ENCODE assay signal across 24 cellular contexts in the genomic region with DNA sequence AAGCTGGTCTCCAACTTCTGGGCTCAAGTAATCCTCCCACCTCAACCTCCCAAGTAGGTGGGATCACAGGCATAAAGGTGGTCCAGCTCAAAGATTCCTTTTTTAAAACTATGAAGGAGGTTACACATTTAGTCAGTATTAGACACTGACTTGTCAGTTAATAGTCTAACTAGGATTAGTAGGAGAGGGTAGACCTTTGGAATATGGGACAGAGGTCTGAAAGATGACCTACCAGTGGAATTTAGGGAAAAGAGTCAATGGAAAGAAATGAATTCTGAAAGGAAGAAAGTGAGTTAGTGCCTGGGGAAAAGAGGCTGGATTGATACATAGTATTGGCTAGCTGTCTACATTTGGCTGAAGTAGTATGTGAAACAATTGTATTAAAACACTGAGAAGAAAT.
DNase-seq lines count a peak whose midpoint lies in the region; ATAC-seq, FAIRE-seq and TF ChIP-seq lines count a peak whose summit lies in the region.
"Had no signal": no experiment of that assay in that cellular context is flagged by ENCODE, and none has a peak within 500 bp of the region (broad histone marks: within the 10 kb centered on the region; RNA-seq: fewer than 3 reads in every experiment).

No MANE protein-coding gene starts in this region.

- no peak for TF ChIP-seq POLR2A in HepG2 (IDR thresholded peaks at IDR 0.05; ENCODE audit: insufficient read depth in 1 of 2, low read depth in 2 of 2, low read length in 2 of 2)

- no peak for TF ChIP-seq RAD21 in HepG2 (CRISPR knock-in tag; IDR thresholded peaks at IDR 0.05)

- H2AFZ ChIP-seq in HepG2 (ENCODE audit: low read length) (no peak overlapping the region), mesenchymal stem cell (ENCODE audit: low read depth, low read length) (no peak overlapping the region)
- H2AFZ ChIP-seq: GM23338 had no signal

- H2BK15ac ChIP-seq in mesenchymal stem cell (ENCODE audit: low read depth, poor library complexity, severe bottlenecking), result no peak overlapping the region

- BruUV-seq in HepG2 (replicated peaks; lab: Mats Ljungman, UMichigan), result no TSS peak

- H3K4me2 ChIP-seq in HepG2 (ENCODE audit: low read depth, low read length) (peak overlapping the region; percentile 32; the same call in 1 of the 2 replicates), mesenchymal stem cell (ENCODE audit: low read length, poor library complexity, severe bottlenecking) (no peak overlapping the region)
- H3K4me2 ChIP-seq: A549; BLaER1 treated with 17β-estradiol and CSF1 and Interleukin-3, amounts not matched to agents 10 nM and 100 nM; GM23338 had no signal

- no peak overlapping the region for H4K8ac ChIP-seq in mesenchymal stem cell (ENCODE audit: low read length)

- H3K9ac ChIP-seq in kidney (ENCODE audit: low read length in 2 of 2) (no peak overlapping the region), HepG2 (ENCODE audit: insufficient read depth, low read depth, low read length) (no peak overlapping the region), mesenchymal stem cell (ENCODE audit: low read length) (no peak overlapping the region)
- H3K9ac ChIP-seq: BLaER1 treated with 17β-estradiol and CSF1 and Interleukin-3, amounts not matched to agents 10 nM and 100 nM had no signal

- H3K36me3 ChIP-seq in kidney (ENCODE audit: control insufficient read depth in 1 of 2, insufficient read depth in 2 of 2, low read length in 2 of 2), result no peaks in the 10 kb centered on the region
- H3K36me3 ChIP-seq in HepG2 (replicated peaks in 1 of 2; ENCODE audit: control insufficient read depth in 1 of 2, insufficient read depth in 2 of 2, low read length in 2 of 2), result no peaks in the 10 kb centered on the region
- no peaks in the 10 kb centered on the region for H3K36me3 ChIP-seq in mesenchymal stem cell (ENCODE audit: control insufficient read depth in 1 of 2, insufficient read depth in 2 of 2, low read depth in 1 of 2, low read length in 2 of 2)
- H3K36me3 ChIP-seq: BE2C; BLaER1 treated with 17β-estradiol and CSF1 and Interleukin-3, amounts not matched to agents 10 nM and 100 nM had no signal

- no peaks in the 10 kb centered on the region for H3K79me2 ChIP-seq in HepG2 (ENCODE audit: insufficient read depth, low read length)

- H3K36me3 Mint-ChIP-seq in activated T-helper 1 cell treated with anti-CD3 and anti-CD28 coated beads, Interleukin-12 subunit alpha, Interleukin-12 subunit beta, Interleukin-2, Interleukin-4 antibody, amounts not matched to agents 30 ng/mL and 10 ng/mL and 1 ng/mL, durations not matched to agents 14 hours and 24 hours and 36 hours (ENCODE audit: low read depth), result no peaks in the 10 kb centered on the region
- H3K36me3 Mint-ChIP-seq: CD14-positive monocyte; CD8-positive, alpha-beta memory T cell had no signal

- no peaks in the 10 kb centered on the region for H3K4me1 Mint-ChIP-seq in activated T-helper 1 cell treated with anti-CD3 and anti-CD28 coated beads, Interleukin-12 subunit alpha, Interleukin-12 subunit beta, Interleukin-2, Interleukin-4 antibody, amounts not matched to agents 30 ng/mL and 10 ng/mL and 1 ng/mL, durations not matched to agents 14 hours and 24 hours and 36 hours (ENCODE audit: low read depth)
- H3K4me1 Mint-ChIP-seq: CD14-positive monocyte; CD8-positive, alpha-beta memory T cell had no signal

- FAIRE-seq in kidney (lab: Jason Lieb, UNC) (no peak), HepG2 (lab: Jason Lieb, UNC) (no peak)
- FAIRE-seq: A549, D721Med, GM12878, GM19239 had no signal

- in situ Hi-C loops in HepG2 (cut with HindIII; ENCODE audit: extremely low pct_ligation_motif_present, low pct_unique_long_range_greater_than_20kb), result no loop called here

- H3K4me1 ChIP-seq in kidney (ENCODE audit: control insufficient read depth in 1 of 2, insufficient read depth in 1 of 2, low read depth in 1 of 2, low read length in 2 of 2), result peaks cover 0 to 9% of the 10 kb centered on the region in 2 donors
- H3K4me1 ChIP-seq in HepG2 (ENCODE audit: insufficient read depth, low read length), result peaks cover 36% of the 10 kb centered on the region
- peaks cover 4% of the 10 kb centered on the region for H3K4me1 ChIP-seq in mesenchymal stem cell (ENCODE audit: control insufficient read depth, insufficient read depth, low read depth, low read length)
- H3K4me1 ChIP-seq: A549 had no signal

- no peak overlapping the region for H3K27ac Mint-ChIP-seq in activated T-helper 1 cell treated with anti-CD3 and anti-CD28 coated beads, Interleukin-12 subunit alpha, Interleukin-12 subunit beta, Interleukin-2, Interleukin-4 antibody, amounts not matched to agents 30 ng/mL and 10 ng/mL and 1 ng/mL, durations not matched to agents 14 hours and 24 hours and 36 hours
- H3K27ac Mint-ChIP-seq: CD14-positive monocyte; CD4-positive, alpha-beta T cell; CD8-positive, alpha-beta memory T cell; GM23338; H9 had no signal

- no peaks in the 10 kb centered on the region for H3K27me3 ChIP-seq in HepG2 (ENCODE audit: control insufficient read depth in 1 of 2, insufficient read depth in 2 of 2, low read length in 2 of 2)
- H3K27me3 ChIP-seq in mesenchymal stem cell (ENCODE audit: control insufficient read depth in 1 of 2, insufficient read depth in 1 of 2, low read length in 2 of 2), result no peaks in the 10 kb centered on the region
- H3K27me3 ChIP-seq: BE2C; BLaER1 treated with 17β-estradiol and CSF1 and Interleukin-3, amounts not matched to agents 10 nM and 100 nM had no signal

- POLR2A ChIA-PET in HepG2 (lab: Yijun Ruan, JAX), result no interaction called here

- intact Hi-C loops in kidney (cut with DNase I), result no loop called here
- intact Hi-C loops in HepG2 (cut with micrococcal nuclease; ENCODE audit: unreplicated experiment), result loop anchor here (5.0 kb wide), 1 partner anchor 51 kb away; no protein-coding TSS in a partner anchor
- intact Hi-C loops in activated T-helper 1 cell treated with anti-CD3 and anti-CD28 coated beads, Interleukin-12 subunit alpha, Interleukin-12 subunit beta, Interleukin-2, Interleukin-4 antibody, amounts not matched to agents 30 ng/mL and 10 ng/mL and 1 ng/mL, durations not matched to agents 14 hours and 24 hours and 36 hours (cut with micrococcal nuclease), result no loop called here

- no peak overlapping the region for H2BK12ac ChIP-seq in mesenchymal stem cell (ENCODE audit: low read length in 2 of 2)

- no peaks in the 10 kb centered on the region for H3K9me3 ChIP-seq in kidney (ENCODE audit: control insufficient read depth in 1 of 2, low read length in 2 of 2)
- H3K9me3 ChIP-seq in HepG2 (ENCODE audit: low read length), result no peaks in the 10 kb centered on the region
- H3K9me3 ChIP-seq in mesenchymal stem cell (ENCODE audit: control insufficient read depth, low read length), result no peaks in the 10 kb centered on the region
- H3K9me3 ChIP-seq: A549; BE2C; BLaER1 treated with 17β-estradiol and CSF1 and Interleukin-3, amounts not matched to agents 10 nM and 100 nM had no signal

- H4K20me1 ChIP-seq in HepG2 (ENCODE audit: insufficient read depth, low read length), result no peaks in the 10 kb centered on the region
- H4K20me1 ChIP-seq: BLaER1 treated with 17β-estradiol and CSF1 and Interleukin-3, amounts not matched to agents 10 nM and 100 nM had no signal

- TF ChIP-seq CTCF in kidney (IDR thresholded peaks at IDR 0.05; ENCODE audit: borderline replicate concordance, extremely low read depth, insufficient read depth), result no peak
- no peak for TF ChIP-seq CTCF in HepG2 (CRISPR knock-in tag; IDR thresholded peaks at IDR 0.05)

- H2BK120ac ChIP-seq in mesenchymal stem cell (ENCODE audit: low read depth, low read length), result no peak overlapping the region

- H3K18ac ChIP-seq in mesenchymal stem cell (ENCODE audit: low read depth in 1 of 2, low read length in 2 of 2), result no peak overlapping the region

- H3K23ac ChIP-seq in mesenchymal stem cell (ENCODE audit: low read length in 2 of 2), result no peak overlapping the region

- CTCF ChIA-PET in HepG2 (lab: Yijun Ruan, JAX; ENCODE audit: low intra/inter-chr PET ratio, low total read pairs), result no interaction called here

- H3K4ac ChIP-seq in mesenchymal stem cell (ENCODE audit: low read depth in 1 of 2, low read length in 2 of 2), result no peak overlapping the region

- no peak; the same call in 2 of the 3 replicates for ATAC-seq in HepG2
- ATAC-seq in GM21381 (IDR thresholded peaks at IDR 0.05; ENCODE audit: unreplicated experiment), result no peak
- ATAC-seq: A549, GM12878, GM23338, HCT116 had no signal

- H3K27ac ChIP-seq in kidney (ENCODE audit: low read depth in 2 of 2, low read length in 2 of 2) (peak overlapping the region; percentile 53 to 82), HepG2 (ENCODE audit: extremely low read length, insufficient read depth, low read length) (no peak overlapping the region), mesenchymal stem cell (ENCODE audit: low read length, poor library complexity, severe bottlenecking) (peak overlapping the region; percentile 12)
- H3K27ac ChIP-seq: A549; BLaER1 treated with 17β-estradiol and CSF1 and Interleukin-3, amounts not matched to agents 10 nM and 100 nM had no signal

- H3K9me3 Mint-ChIP-seq in activated T-helper 1 cell treated with anti-CD3 and anti-CD28 coated beads, Interleukin-12 subunit alpha, Interleukin-12 subunit beta, Interleukin-2, Interleukin-4 antibody, amounts not matched to agents 30 ng/mL and 10 ng/mL and 1 ng/mL, durations not matched to agents 14 hours and 24 hours and 36 hours, result no peaks in the 10 kb centered on the region
- H3K9me3 Mint-ChIP-seq: CD4-positive, alpha-beta T cell; CD8-positive, alpha-beta memory T cell; GM23338; H9 had no signal

- DNase-seq in kidney (no peak), HepG2 (ENCODE audit: low spot score) (no peak), mesenchymal stem cell (no peak), NAMALWA (ENCODE audit: low spot score) (no peak), NCI-H1092 (lab: John Stamatoyannopoulos, UW) (no peak)
- DNase-seq in activated T-helper 1 cell treated with anti-CD3 and anti-CD28 coated beads, Interleukin-12 subunit alpha, Interleukin-12 subunit beta, Interleukin-2, Interleukin-4 antibody, amounts not matched to agents 30 ng/mL and 10 ng/mL and 1 ng/mL, durations not matched to agents 14 hours and 24 hours and 36 hours (ENCODE audit: low spot score), result no peak
- DNase-seq: 8988T; AML-193; BE2C; CD4-positive, alpha-beta T cell; CD8-positive, alpha-beta memory T cell; DMS 273 treated with DMSO at 0.1 percent for 48 hours; DMS79; GDM1; H9 had no signal

- H4K91ac ChIP-seq in mesenchymal stem cell (ENCODE audit: low read length), result no peak overlapping the region

- no peak overlapping the region for H2BK5ac ChIP-seq in mesenchymal stem cell (ENCODE audit: low read depth, low read length, poor library complexity, severe bottlenecking)

- no peaks in the 10 kb centered on the region for H3K27me3 Mint-ChIP-seq in activated T-helper 1 cell treated with anti-CD3 and anti-CD28 coated beads, Interleukin-12 subunit alpha, Interleukin-12 subunit beta, Interleukin-2, Interleukin-4 antibody, amounts not matched to agents 30 ng/mL and 10 ng/mL and 1 ng/mL, durations not matched to agents 14 hours and 24 hours and 36 hours (ENCODE audit: insufficient read depth)
- H3K27me3 Mint-ChIP-seq: CD8-positive, alpha-beta memory T cell had no signal

- no peak for TF ChIP-seq EP300 in HepG2 (IDR thresholded peaks at IDR 0.05; ENCODE audit: low read depth in 2 of 2, low read length in 2 of 2)
- no peak for TF ChIP-seq EP300 in HepG2 (CRISPR knock-in tag; IDR thresholded peaks at IDR 0.05; ENCODE audit: borderline replicate concordance)

- H3K4me3 Mint-ChIP-seq in activated T-helper 1 cell treated with anti-CD3 and anti-CD28 coated beads, Interleukin-12 subunit alpha, Interleukin-12 subunit beta, Interleukin-2, Interleukin-4 antibody, amounts not matched to agents 30 ng/mL and 10 ng/mL and 1 ng/mL, durations not matched to agents 14 hours and 24 hours and 36 hours, result no peak overlapping the region
- H3K4me3 Mint-ChIP-seq: CD14-positive monocyte; CD4-positive, alpha-beta T cell; CD8-positive, alpha-beta memory T cell; GM23338; H9 had no signal

- peak overlapping the region; percentile 18 to 58 for H3K4me3 ChIP-seq in kidney (ENCODE audit: low read length in 2 of 2)
- no peak overlapping the region for H3K4me3 ChIP-seq in HepG2 (replicated peaks in 1 of 3; ENCODE audit: insufficient read depth in 1 of 3, low read depth in 2 of 3, low read length in 3 of 3)
- no peak overlapping the region for H3K4me3 ChIP-seq in mesenchymal stem cell (ENCODE audit: insufficient read depth in 1 of 2, low read depth in 1 of 2, low read length in 2 of 2)
- H3K4me3 ChIP-seq: A549; BLaER1 treated with 17β-estradiol and CSF1 and Interleukin-3, amounts not matched to agents 10 nM and 100 nM; GM12878; GM23338 had no signal

- H2AK5ac ChIP-seq in mesenchymal stem cell (ENCODE audit: low read length, severe bottlenecking), result no peak overlapping the region

- H3K14ac ChIP-seq in mesenchymal stem cell (ENCODE audit: low read length in 2 of 2), result no peak overlapping the region

- H3K79me1 ChIP-seq in mesenchymal stem cell (replicated peaks; ENCODE audit: low read length, poor library complexity, severe bottlenecking), result no peaks in the 10 kb centered on the region

Comparison
In these comparisons a context has a peak if more than half of its experiments do, and no peak if none do; other contexts are left out.
1. H3K4me3 ChIP-seq: peak in kidney (2 of 2); none in HepG2 (0 of 3) and mesenchymal stem cell (0 of 2).